ENCODE assay signal across 1 cellular context in genomic region chr2:207777124-207777523, GRCh38.
TF ChIP-seq lines count a peak whose summit lies in the region.

No MANE protein-coding gene starts in this region.

TF ChIP-seq in Ishikawa, 13 proteins besides CTCF, POLR2A, EP300 and RAD21 (continued from another document):
- TF ChIP-seq REST (IDR thresholded peaks at IDR 0.05; ENCODE audit: low read depth) = no peak
- peak; percentile 76 for TF ChIP-seq MAX (IDR thresholded peaks at IDR 0.05)
TF ChIP-seq in Ishikawa: peak in this region for 2.
